In the genomic region with DNA sequence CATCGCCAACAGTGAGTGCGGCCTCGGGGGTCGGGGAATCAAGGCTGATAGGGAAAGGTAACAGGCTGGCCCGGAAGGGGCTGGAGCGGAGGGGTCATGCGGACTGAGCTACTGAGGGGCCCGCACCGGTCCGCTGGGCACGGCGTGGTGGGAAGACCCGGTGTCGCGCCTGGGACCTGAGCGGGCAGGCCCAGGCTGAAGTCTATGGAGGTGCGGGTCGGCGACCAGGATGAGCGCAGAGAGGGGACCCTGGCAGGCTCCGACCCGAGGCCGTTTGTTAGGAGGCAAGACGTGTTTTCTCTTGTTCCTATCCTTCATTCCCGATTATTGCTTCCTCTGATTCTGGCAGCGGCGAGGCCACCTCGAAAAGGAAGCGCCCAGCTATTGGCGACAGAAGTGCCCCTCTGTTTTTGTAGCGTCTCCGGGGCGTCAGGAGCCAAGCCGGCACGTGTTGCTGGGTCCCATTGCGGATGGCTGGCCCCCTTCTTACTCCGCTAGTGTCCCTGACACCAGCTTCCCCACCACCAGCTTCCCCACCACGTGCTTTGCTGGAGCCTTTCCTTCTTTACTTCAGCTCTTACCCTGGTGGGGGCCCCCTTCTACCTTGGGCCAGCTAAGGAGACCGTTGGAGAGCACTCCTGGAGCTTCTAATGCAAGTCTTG, we compare ENCODE assay signal across 8 cellular contexts. TPM values are rescaled to one million over a fixed set of nuclear protein-coding genes. Genes with fewer than 3 reads are reported as not detected.
A peak's percentile ranks its signal among the peaks of the same experiment; 100 is the strongest.
DNase-seq lines count a peak whose midpoint lies in the region; ATAC-seq and TF ChIP-seq lines count a peak whose summit lies in the region.

No MANE protein-coding gene starts in this region.

- peak overlapping the region; percentile 70 for H3K4me3 ChIP-seq in BE2C (ENCODE audit: low read depth, low read length)
- H3K4me3 ChIP-seq in Jurkat, Clone E6-1 (ENCODE audit: low read length) = peak overlapping the region; percentile 91
- H3K4me3 ChIP-seq in prostate gland = peak overlapping the region; percentile 80

- under 1% methylated on average over 39 of the region's 39 CpGs for WGBS in prostate gland

- ATAC-seq in GM19467 (IDR thresholded peaks at IDR 0.05; ENCODE audit: unreplicated experiment) = peak; percentile 6
- ATAC-seq in Right ventricle myocardium superior (ENCODE audit: poor library complexity) = peak; percentile 28
- no peak for ATAC-seq in GM21515 (IDR thresholded peaks at IDR 0.05; ENCODE audit: unreplicated experiment)

- peak; percentile 27 for DNase-seq in BE2C
- no peak for DNase-seq in Jurkat, Clone E6-1 (ENCODE audit: low read depth, low spot score)
- peak; percentile 16 for DNase-seq in activated T-helper 1 cell treated with anti-CD3 and anti-CD28 coated beads, Interleukin-12 subunit alpha, Interleukin-12 subunit beta, Interleukin-2, Interleukin-4 antibody, amounts not matched to agents 30 ng/mL and 10 ng/mL and 1 ng/mL, durations not matched to agents 14 hours and 24 hours and 36 hours (ENCODE audit: low spot score)
- DNase-seq in Right ventricle myocardium superior = peak; percentile 64
- no peak for DNase-seq in prostate gland (ENCODE audit: low spot score)
- DNase-seq in AG08396 (ENCODE audit: low spot score) = no peak

- no peak for TF ChIP-seq POLR2A in prostate gland (IDR thresholded peaks at IDR 0.05)

- H3K4me1 ChIP-seq in BE2C (no peaks in the 10 kb centered on the region), prostate gland (replicated peaks) (peaks cover 10% of the 10 kb centered on the region)

- peaks cover 48% of the 10 kb centered on the region for H3K36me3 ChIP-seq in BE2C
- peaks cover 3 to 15% of the 10 kb centered on the region in 2 donors for H3K36me3 ChIP-seq in prostate gland

- H3K27me3 Mint-ChIP-seq in activated T-helper 1 cell treated with anti-CD3 and anti-CD28 coated beads, Interleukin-12 subunit alpha, Interleukin-12 subunit beta, Interleukin-2, Interleukin-4 antibody, amounts not matched to agents 30 ng/mL and 10 ng/mL and 1 ng/mL, durations not matched to agents 14 hours and 24 hours and 36 hours (ENCODE audit: insufficient read depth) = no peaks in the 10 kb centered on the region

- H3K27me3 ChIP-seq in BE2C (no peaks in the 10 kb centered on the region), prostate gland (replicated peaks; ENCODE audit: insufficient read depth) (no peaks in the 10 kb centered on the region)

- H3K9me3 Mint-ChIP-seq in activated T-helper 1 cell treated with anti-CD3 and anti-CD28 coated beads, Interleukin-12 subunit alpha, Interleukin-12 subunit beta, Interleukin-2, Interleukin-4 antibody, amounts not matched to agents 30 ng/mL and 10 ng/mL and 1 ng/mL, durations not matched to agents 14 hours and 24 hours and 36 hours = no peaks in the 10 kb centered on the region

- H3K4me3 Mint-ChIP-seq in activated T-helper 1 cell treated with anti-CD3 and anti-CD28 coated beads, Interleukin-12 subunit alpha, Interleukin-12 subunit beta, Interleukin-2, Interleukin-4 antibody, amounts not matched to agents 30 ng/mL and 10 ng/mL and 1 ng/mL, durations not matched to agents 14 hours and 24 hours and 36 hours = peak overlapping the region; percentile 98

- no peaks in the 10 kb centered on the region for H3K9me3 ChIP-seq in BE2C
- no peaks in the 10 kb centered on the region for H3K9me3 ChIP-seq in prostate gland

- H3K36me3 Mint-ChIP-seq in activated T-helper 1 cell treated with anti-CD3 and anti-CD28 coated beads, Interleukin-12 subunit alpha, Interleukin-12 subunit beta, Interleukin-2, Interleukin-4 antibody, amounts not matched to agents 30 ng/mL and 10 ng/mL and 1 ng/mL, durations not matched to agents 14 hours and 24 hours and 36 hours (ENCODE audit: low read depth) = peaks cover 43% of the 10 kb centered on the region

- H3K27ac Mint-ChIP-seq in activated T-helper 1 cell treated with anti-CD3 and anti-CD28 coated beads, Interleukin-12 subunit alpha, Interleukin-12 subunit beta, Interleukin-2, Interleukin-4 antibody, amounts not matched to agents 30 ng/mL and 10 ng/mL and 1 ng/mL, durations not matched to agents 14 hours and 24 hours and 36 hours = peak overlapping the region; percentile 89

- intact Hi-C loops in activated T-helper 1 cell treated with anti-CD3 and anti-CD28 coated beads, Interleukin-12 subunit alpha, Interleukin-12 subunit beta, Interleukin-2, Interleukin-4 antibody, amounts not matched to agents 30 ng/mL and 10 ng/mL and 1 ng/mL, durations not matched to agents 14 hours and 24 hours and 36 hours (cut with micrococcal nuclease) = loop anchor here (1.0 kb wide), 14 partner anchors 11 to 583 kb away; a partner anchor contains a TSS
- intact Hi-C loops in Right ventricle myocardium superior (cut with DNase I) = no loop called here
- intact Hi-C loops in prostate gland (cut with DNase I) = loop anchor here (5.0 to 10.0 kb wide), 3 partner anchors 58 to 370 kb away; a partner anchor contains a TSS

- peak overlapping the region; percentile 86 to 88 for H3K27ac ChIP-seq in prostate gland

- H3K4me1 Mint-ChIP-seq in activated T-helper 1 cell treated with anti-CD3 and anti-CD28 coated beads, Interleukin-12 subunit alpha, Interleukin-12 subunit beta, Interleukin-2, Interleukin-4 antibody, amounts not matched to agents 30 ng/mL and 10 ng/mL and 1 ng/mL, durations not matched to agents 14 hours and 24 hours and 36 hours (ENCODE audit: low read depth) = peaks cover 49% of the 10 kb centered on the region

- TF ChIP-seq CTCF in BE2C (IDR thresholded peaks at IDR 0.05; ENCODE audit: low read depth, low read length) (no peak), prostate gland (IDR thresholded peaks at IDR 0.05) (no peak)

RNA-seq across cellular contexts. Expression of a gene that starts 0.6 kb away (rescaled TPM):
- 273 TPM for polyA plus RNA-seq in BE2C (2012; ENCODE audit: insufficient read depth, insufficient read length, low read depth)
- 525 TPM for polyA plus RNA-seq in Jurkat, Clone E6-1 (2012; ENCODE audit: insufficient read depth, insufficient read length)
- 404 and 419 TPM in 2 replicates for total RNA-seq in activated T-helper 1 cell treated with anti-CD3 and anti-CD28 coated beads, Interleukin-12 subunit alpha, Interleukin-12 subunit beta, Interleukin-2, Interleukin-4 antibody, amounts not matched to agents 30 ng/mL and 10 ng/mL and 1 ng/mL, durations not matched to agents 14 hours and 24 hours and 36 hours
- total RNA-seq in Right ventricle myocardium superior (68.0 TPM), prostate gland (10 to 100 TPM; 75.0 to 93.3 TPM)

RNA-seq across cellular contexts. Expression of a gene that starts 11.5 kb away (rescaled TPM):
- 16,588 TPM for polyA plus RNA-seq in BE2C (2012; ENCODE audit: insufficient read depth, insufficient read length, low read depth)
- 8,487 TPM for polyA plus RNA-seq in Jurkat, Clone E6-1 (2012; ENCODE audit: insufficient read depth, insufficient read length)
- 3,669 and 3,676 TPM in 2 replicates for total RNA-seq in activated T-helper 1 cell treated with anti-CD3 and anti-CD28 coated beads, Interleukin-12 subunit alpha, Interleukin-12 subunit beta, Interleukin-2, Interleukin-4 antibody, amounts not matched to agents 30 ng/mL and 10 ng/mL and 1 ng/mL, durations not matched to agents 14 hours and 24 hours and 36 hours
- 1,888 TPM for total RNA-seq in Right ventricle myocardium superior
- 1,000 to 10,000 TPM; 2,549 to 4,385 TPM for total RNA-seq in prostate gland

RNA-seq across cellular contexts. Expression of a gene that starts 13.1 kb away (rescaled TPM):
- 18.3 TPM for polyA plus RNA-seq in BE2C (2012; ENCODE audit: insufficient read depth, insufficient read length, low read depth)
- 9.6 TPM for polyA plus RNA-seq in Jurkat, Clone E6-1 (2012; ENCODE audit: insufficient read depth, insufficient read length)
- 13.5 and 13.7 TPM in 2 replicates for total RNA-seq in activated T-helper 1 cell treated with anti-CD3 and anti-CD28 coated beads, Interleukin-12 subunit alpha, Interleukin-12 subunit beta, Interleukin-2, Interleukin-4 antibody, amounts not matched to agents 30 ng/mL and 10 ng/mL and 1 ng/mL, durations not matched to agents 14 hours and 24 hours and 36 hours
- 5.8 TPM for total RNA-seq in Right ventricle myocardium superior
- total RNA-seq in prostate gland = 1 to 10 TPM; 4.6 to 9.1 TPM

RNA-seq across cellular contexts. Expression of a gene that starts 23.1 kb away (rescaled TPM):
- polyA plus RNA-seq in BE2C (2012; ENCODE audit: insufficient read depth, insufficient read length, low read depth) = 22.8 TPM
- 73.7 TPM for polyA plus RNA-seq in Jurkat, Clone E6-1 (2012; ENCODE audit: insufficient read depth, insufficient read length)
- total RNA-seq in activated T-helper 1 cell treated with anti-CD3 and anti-CD28 coated beads, Interleukin-12 subunit alpha, Interleukin-12 subunit beta, Interleukin-2, Interleukin-4 antibody, amounts not matched to agents 30 ng/mL and 10 ng/mL and 1 ng/mL, durations not matched to agents 14 hours and 24 hours and 36 hours = 159 and 161 TPM in 2 replicates
- total RNA-seq in Right ventricle myocardium superior = 27.0 TPM
- total RNA-seq in prostate gland = 100 to 1,000 TPM in 1 of 2 donors, 10 to 100 TPM in 1; 66.8 to 167 TPM

RNA-seq across cellular contexts. Expression of a gene that starts 25.0 kb away (rescaled TPM):
- 6.3 TPM for polyA plus RNA-seq in BE2C (2012; ENCODE audit: insufficient read depth, insufficient read length, low read depth)
- polyA plus RNA-seq in Jurkat, Clone E6-1 (2012; ENCODE audit: insufficient read depth, insufficient read length) = 1.6 TPM
- total RNA-seq in activated T-helper 1 cell treated with anti-CD3 and anti-CD28 coated beads, Interleukin-12 subunit alpha, Interleukin-12 subunit beta, Interleukin-2, Interleukin-4 antibody, amounts not matched to agents 30 ng/mL and 10 ng/mL and 1 ng/mL, durations not matched to agents 14 hours and 24 hours and 36 hours = 0.51 and 0.65 TPM in 2 replicates
- total RNA-seq in Right ventricle myocardium superior (4.8 TPM), prostate gland (100 to 1,000 TPM in 1 of 2 donors, 10 to 100 TPM in 1; 77.3 to 117 TPM)

Comparison
In these comparisons a context has a peak if more than half of its experiments do, and no peak if none do; other contexts are left out.
1. DNase-seq: peak in BE2C (single experiment), activated T-helper 1 cell treated with anti-CD3 and anti-CD28 coated beads, Interleukin-12 subunit alpha, Interleukin-12 subunit beta, Interleukin-2, Interleukin-4 antibody, amounts not matched to agents 30 ng/mL and 10 ng/mL and 1 ng/mL, durations not matched to agents 14 hours and 24 hours and 36 hours (single experiment) and Right ventricle myocardium superior (single experiment); none in Jurkat, Clone E6-1 (single experiment), prostate gland (single experiment) and AG08396 (single experiment).
2. Peak in every context shown above with its lines, with median percentiles within 50 percentile points of each other: H3K4me3 ChIP-seq.